In genomic region chr1:108470750-108471149, GRCh38 we compare ENCODE assay signal across 7 cellular contexts. TPM values are rescaled to one million over a fixed set of nuclear protein-coding genes. Genes with fewer than 3 reads are reported as not detected.
"Had no signal": no experiment of that assay in that cellular context is flagged by ENCODE, and none has a peak within 500 bp of the region (broad histone marks: within the 10 kb centered on the region; RNA-seq: fewer than 3 reads in every experiment).

No MANE protein-coding gene starts in this region.

RNA-seq across cellular contexts. Expression of gene NBPF6, which starts 20.6 kb away (rescaled TPM):
- total RNA-seq: GM23248, GM23338, H1, H4, H7, H9, HFFc6 had no signal
